25 cellular contexts compared by ENCODE assay signal in the genomic region with DNA sequence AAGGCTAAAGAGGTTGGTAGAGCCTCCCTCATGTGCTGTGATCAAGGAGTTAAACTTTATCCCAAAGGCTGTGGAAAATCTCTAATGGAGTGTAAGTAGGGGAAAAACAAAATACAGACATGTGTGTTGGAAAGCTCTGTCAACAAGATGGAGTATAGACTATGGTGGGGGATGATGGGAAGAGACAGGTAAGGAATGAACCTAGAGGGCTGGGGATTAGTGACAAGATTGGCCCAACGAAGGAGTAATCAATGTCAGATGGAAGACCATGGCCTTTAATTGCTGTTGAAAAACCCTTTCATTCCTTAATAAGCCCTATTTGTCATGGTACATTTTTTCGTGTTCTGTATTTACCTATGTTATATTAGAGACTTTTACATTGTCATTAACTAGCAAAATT.
"Had no signal": no experiment of that assay in that cellular context is flagged by ENCODE, and none has a peak within 500 bp of the region (broad histone marks: within the 10 kb centered on the region; RNA-seq: fewer than 3 reads in every experiment).

No MANE protein-coding gene starts in this region.

- H3K27ac ChIP-seq: stomach, suprapubic skin, testis, thoracic aorta, thyroid gland, tibial artery, tibial nerve, transverse colon, upper lobe of left lung, upper lobe of right lung, uterus, vagina had no signal

- H3K4me1 ChIP-seq: stomach, suprapubic skin, testis, thyroid gland, tibial artery, tibial nerve, transverse colon, upper lobe of left lung, upper lobe of right lung, uterus, vagina had no signal

- H3K4me3 ChIP-seq: stomach, suprapubic skin, testis, thoracic aorta, thyroid gland, tibial artery, tibial nerve, transverse colon, upper lobe of left lung, upper lobe of right lung, uterus, vagina had no signal

- FAIRE-seq: urothelium cell line had no signal

- H3K9me3 ChIP-seq: testis, thoracic aorta, thyroid gland, upper lobe of right lung, vagina had no signal

- DNase-seq: stimulated activated CD4-positive, alpha-beta T cell treated with anti-CD3 and anti-CD28 coated beads, Interleukin-2, amount 100 ng/mL, for 48 hours; stimulated activated CD4-positive, alpha-beta T cell treated with anti-CD3 and anti-CD28 coated beads, Interleukin-4, amount 100 ng/mL, for 1 hour; stimulated activated CD4-positive, alpha-beta T cell treated with anti-CD3 and anti-CD28 coated beads, Interleukin-4, amount 100 ng/mL, for 24 hours; stimulated activated CD4-positive, alpha-beta T cell treated with anti-CD3 and anti-CD28 coated beads, Interleukin-4, amount 100 ng/mL, for 4 hours; stimulated activated CD8-positive, alpha-beta memory T cell treated with anti-CD3 and anti-CD28 coated beads, Interleukin-4, amount 100 ng/mL, for 48 hours; stimulated activated naive B cell treated with anti-CD40 and anti-IgM and Interleukin-4, amounts not matched to agents 10 μg/mL and 1 μg/mL and 100 μg/mL, for 72 hours; stimulated activated naive CD4-positive, alpha-beta T cell; stimulated activated naive CD4-positive, alpha-beta T cell treated with Interleukin-2 at 50 U/mL for 16 hours; stimulated activated naive CD8-positive, alpha-beta T cell treated with anti-CD3 and anti-CD28 coated beads, Interleukin-15, amount 100 ng/mL, for 72 hours; stimulated activated naive CD8-positive, alpha-beta T cell treated with anti-CD3 and anti-CD28 coated beads, Interleukin-15, Interleukin-2, amounts not matched to agents 100 U/mL and 50 U/mL, for 24 hours; stomach; substantia nigra; testis; thyroid gland; tibial artery; transverse colon; upper lobe of left lung; upper lobe of right lung; uterus had no signal

- H3K36me3 ChIP-seq: stomach, suprapubic skin, thoracic aorta, thyroid gland, tibial nerve, transverse colon, upper lobe of left lung, upper lobe of right lung, uterus, vagina had no signal

- H3K27me3 ChIP-seq: stomach, suprapubic skin, testis, thyroid gland, tibial artery, tibial nerve, transverse colon, upper lobe of left lung, upper lobe of right lung, uterus, vagina had no signal

- ATAC-seq: stimulated activated effector memory CD8-positive, alpha-beta T cell treated with anti-CD3 and anti-CD28 coated beads, Interleukin-12 subunit alpha, Interleukin-12 subunit beta, amount 100 ng/mL, for 72 hours; stimulated activated naive B cell treated with anti-CD40 and anti-IgM and Interleukin-4, amounts not matched to agents 10 μg/mL and 1 μg/mL and 100 μg/mL, for 72 hours; stimulated activated naive CD8-positive, alpha-beta T cell treated with anti-CD3 and anti-CD28 coated beads, Interleukin-15, amount 100 ng/mL, for 72 hours; stimulated activated naive CD8-positive, alpha-beta T cell treated with anti-CD3 and anti-CD28 coated beads, Interleukin-15, Interleukin-2, amounts not matched to agents 100 U/mL and 50 U/mL, for 24 hours; upper lobe of right lung had no signal
